Comparison of ENCODE assay signal across 1 cellular context in genomic region chr17:8155341-8156173, GRCh38.
TF ChIP-seq lines count a peak whose summit lies in the region.

No MANE protein-coding gene starts in this region.

TF ChIP-seq in K562, 482 proteins besides CTCF, POLR2A, EP300 and RAD21:
- TF ChIP-seq KDM4B (IDR thresholded peaks at IDR 0.05; ENCODE audit: borderline replicate concordance in 2 of 2, low read depth in 1 of 2), result no peak
- TF ChIP-seq ZBTB7A (IDR thresholded peaks at IDR 0.05; ENCODE audit: borderline replicate concordance, control insufficient read depth, low read depth, low read length), result 0 out of 2 replicates have a peak, but pooled peaks have one; percentile 4
- 0 out of 2 replicates have a peak, but pooled peaks have one; percentile 27 for TF ChIP-seq SPI1 (IDR thresholded peaks at IDR 0.05; ENCODE audit: borderline replicate concordance, low read depth, low read length)
- no peak for TF ChIP-seq TFAP4 (CRISPR knock-in tag; IDR thresholded peaks at IDR 0.05; ENCODE audit: borderline replicate concordance)
- peak; percentile 50 for TF ChIP-seq ZFX (CRISPR knock-in tag; IDR thresholded peaks at IDR 0.05)
- TF ChIP-seq GABPB2 (CRISPR knock-in tag; conservative IDR thresholded peaks at IDR 0.05), result no peak
- no peak for TF ChIP-seq FOS (IDR thresholded peaks at IDR 0.05; ENCODE audit: extremely low read depth, insufficient read length)
TF ChIP-seq in K562: peak in this region for 3.
